Comparison of ENCODE assay signal across 28 cellular contexts in the genomic region with DNA sequence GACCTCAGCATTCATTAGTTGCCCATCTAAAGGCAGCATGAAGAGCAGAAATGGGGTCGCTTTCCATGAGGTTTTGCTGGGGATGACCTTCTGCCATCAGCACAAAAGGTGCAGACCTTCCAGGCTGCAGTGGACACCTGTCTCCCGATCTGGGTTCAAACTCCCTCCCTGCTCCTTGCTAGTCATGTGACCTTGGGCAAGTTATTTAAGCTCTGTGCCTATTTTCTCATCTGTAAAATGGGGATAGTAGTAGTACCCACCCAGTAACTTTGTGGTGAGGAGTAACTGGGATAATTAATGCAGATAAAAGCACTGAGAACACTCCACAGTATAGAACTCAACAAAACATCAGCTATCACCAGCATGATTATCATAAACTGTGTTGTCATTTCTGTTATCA.
"Had no signal": no experiment of that assay in that cellular context is flagged by ENCODE, and none has a peak within 500 bp of the region (broad histone marks: within the 10 kb centered on the region; RNA-seq: fewer than 3 reads in every experiment).

No MANE protein-coding gene starts in this region.

- FAIRE-seq: colon, endometrium, endothelial cell of umbilical vein, frontal cortex had no signal

- DNase-seq: colonic mucosa; cortex of kidney; dermis blood vessel endothelial cell; dorsolateral prefrontal cortex; effector CD4-positive, alpha-beta T cell; effector CD8-positive, alpha-beta T cell; effector memory CD4-positive, alpha-beta T cell; effector memory CD8-positive, alpha-beta T cell; endodermal cell; erythroblast; esophagus squamous epithelium; foreskin fibroblast; foreskin keratinocyte; foreskin melanocyte; gastrocnemius medialis; glutamatergic neuron; head of caudate nucleus; heart left ventricle; heart right ventricle had no signal

- H3K4me3 ChIP-seq: colonic mucosa, coronary artery, dorsolateral prefrontal cortex, esophagus muscularis mucosa, esophagus squamous epithelium, gastrocnemius medialis, gastroesophageal sphincter, heart left ventricle, heart right ventricle had no signal

- ATAC-seq: effector memory CD8-positive, alpha-beta T cell; esophagus mucosa; foreskin keratinocyte; gastrocnemius medialis; gastroesophageal sphincter; heart left ventricle; heart right ventricle had no signal

- H3K27me3 ChIP-seq: colonic mucosa, dorsolateral prefrontal cortex, esophagus muscularis mucosa, esophagus squamous epithelium, foreskin keratinocyte, gastrocnemius medialis, gastroesophageal sphincter, heart left ventricle, heart right ventricle had no signal

- H3K27ac ChIP-seq: colonic mucosa, coronary artery, dorsolateral prefrontal cortex, epithelial cell of prostate, esophagus muscularis mucosa, esophagus squamous epithelium, foreskin keratinocyte, gastrocnemius medialis, gastroesophageal sphincter, heart left ventricle, heart right ventricle had no signal

- H3K9me3 ChIP-seq: colonic mucosa, esophagus muscularis mucosa, esophagus squamous epithelium, gastrocnemius medialis, gastroesophageal sphincter, heart left ventricle, heart right ventricle had no signal

- H3K36me3 ChIP-seq: colonic mucosa, esophagus squamous epithelium, gastrocnemius medialis, gastroesophageal sphincter had no signal

- H3K4me1 ChIP-seq: colonic mucosa, esophagus muscularis mucosa, esophagus squamous epithelium, foreskin keratinocyte, gastrocnemius medialis, gastroesophageal sphincter, heart left ventricle, heart right ventricle had no signal
